13 cellular contexts compared by ENCODE assay signal in the genomic region with DNA sequence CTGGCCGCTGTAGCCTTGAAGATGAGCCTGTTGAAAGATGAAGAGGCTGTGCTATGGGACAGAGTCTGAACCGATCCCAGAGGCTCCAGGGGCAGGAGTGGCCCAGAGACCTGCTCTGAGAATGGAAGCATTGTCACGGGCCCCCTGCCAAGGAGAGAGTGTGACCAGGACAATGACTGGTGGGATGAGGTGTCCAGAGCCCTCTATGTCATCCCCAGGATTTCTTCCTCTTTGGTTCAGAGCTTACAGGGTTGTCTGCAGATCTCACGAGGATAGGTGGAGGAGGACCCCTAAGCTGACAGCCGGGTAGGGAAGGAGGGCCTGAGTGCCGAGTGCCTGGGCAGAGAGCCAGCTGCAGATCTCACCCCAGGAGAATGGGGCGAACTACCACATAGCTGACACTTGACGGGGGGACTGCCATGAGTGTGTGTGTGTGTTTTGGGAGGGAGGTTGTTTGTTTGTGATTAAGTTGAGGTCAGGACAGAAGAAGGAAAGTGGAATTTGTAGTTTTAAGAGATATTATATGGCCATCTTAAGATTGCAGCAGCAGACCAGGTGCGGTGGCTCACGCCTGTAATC. TPM values are rescaled to one million over a fixed set of nuclear protein-coding genes. Genes with fewer than 3 reads are reported as not detected.
A peak's percentile ranks its signal among the peaks of the same experiment; 100 is the strongest.
DNase-seq lines count a peak whose midpoint lies in the region; ATAC-seq and TF ChIP-seq lines count a peak whose summit lies in the region.
"Had no signal": no experiment of that assay in that cellular context is flagged by ENCODE, and none has a peak within 500 bp of the region (broad histone marks: within the 10 kb centered on the region; RNA-seq: fewer than 3 reads in every experiment).

No MANE protein-coding gene starts in this region.

- DNase-seq in T-helper 2 cell treated with Interferon-gamma antibody and Interleukin-4, amounts not matched to agents 5 μg/mL and 100 μg/mL, for 36 hours (ENCODE audit: low spot score), result no peak
- no peak for DNase-seq in T-helper 2 cell
- DNase-seq in activated naive CD8-positive, alpha-beta T cell treated with anti-CD3 and anti-CD28 coated beads, Interleukin-2, amount 50 U/mL, for 24 hours, result no peak
- DNase-seq in progenitor cell of endocrine pancreas (ENCODE audit: low spot score, unreplicated experiment), result no peak
- DNase-seq in HFFc6, result no peak
- DNase-seq in NCI-H526 (lab: John Stamatoyannopoulos, UW), result no peak
- DNase-seq in AG20443 (ENCODE audit: low spot score), result no peak
- DNase-seq: left lung, NCI-H446, PC-9 had no signal

- H3K4me3 Mint-ChIP-seq in T-helper 2 cell treated with Interferon-gamma antibody and Interleukin-4, amounts not matched to agents 5 μg/mL and 100 μg/mL, for 36 hours, result no peak overlapping the region
- H3K4me3 Mint-ChIP-seq in IgD-negative memory B cell, result peak overlapping the region in 1 of 4 donors; percentile 37
- H3K4me3 Mint-ChIP-seq in activated naive CD8-positive, alpha-beta T cell treated with anti-CD3 and anti-CD28 coated beads, Interleukin-2, amount 50 U/mL, for 24 hours, result no peak overlapping the region
- H3K4me3 Mint-ChIP-seq in progenitor cell of endocrine pancreas (ENCODE audit: low read depth), result no peak overlapping the region
- no peak overlapping the region for H3K4me3 Mint-ChIP-seq in HFFc6

- H3K9me3 Mint-ChIP-seq in T-helper 2 cell treated with Interferon-gamma antibody and Interleukin-4, amounts not matched to agents 5 μg/mL and 100 μg/mL, for 36 hours, result no peaks in the 10 kb centered on the region
- H3K9me3 Mint-ChIP-seq in IgD-negative memory B cell (no peaks in the 10 kb centered on the region), progenitor cell of endocrine pancreas (ENCODE audit: low read depth) (no peaks in the 10 kb centered on the region), HFFc6 (no peaks in the 10 kb centered on the region)
- no peaks in the 10 kb centered on the region for H3K9me3 Mint-ChIP-seq in activated naive CD8-positive, alpha-beta T cell treated with anti-CD3 and anti-CD28 coated beads, Interleukin-2, amount 50 U/mL, for 24 hours

- H3K36me3 Mint-ChIP-seq in T-helper 2 cell treated with Interferon-gamma antibody and Interleukin-4, amounts not matched to agents 5 μg/mL and 100 μg/mL, for 36 hours (ENCODE audit: low read depth), result peaks cover 43% of the 10 kb centered on the region
- H3K36me3 Mint-ChIP-seq in IgD-negative memory B cell (peaks cover 6% of the 10 kb centered on the region), progenitor cell of endocrine pancreas (ENCODE audit: insufficient read depth) (no peaks in the 10 kb centered on the region), HFFc6 (ENCODE audit: low read depth) (no peaks in the 10 kb centered on the region)
- H3K36me3 Mint-ChIP-seq in activated naive CD8-positive, alpha-beta T cell treated with anti-CD3 and anti-CD28 coated beads, Interleukin-2, amount 50 U/mL, for 24 hours (ENCODE audit: low read depth), result peaks cover 54% of the 10 kb centered on the region

- peak; percentile 15 for ATAC-seq in activated naive CD8-positive, alpha-beta T cell treated with anti-CD3 and anti-CD28 coated beads, Interleukin-2, amount 50 U/mL, for 24 hours
- ATAC-seq: esophagus mucosa, GM12878, left lung had no signal

- H3K4me1 Mint-ChIP-seq in T-helper 2 cell treated with Interferon-gamma antibody and Interleukin-4, amounts not matched to agents 5 μg/mL and 100 μg/mL, for 36 hours (ENCODE audit: low read depth), result peaks cover 31% of the 10 kb centered on the region
- peaks cover 31 to 47% (median 46%) of the 10 kb centered on the region in 3 donors for H3K4me1 Mint-ChIP-seq in IgD-negative memory B cell
- peaks cover 60% of the 10 kb centered on the region for H3K4me1 Mint-ChIP-seq in activated naive CD8-positive, alpha-beta T cell treated with anti-CD3 and anti-CD28 coated beads, Interleukin-2, amount 50 U/mL, for 24 hours
- no peaks in the 10 kb centered on the region for H3K4me1 Mint-ChIP-seq in progenitor cell of endocrine pancreas (ENCODE audit: low read depth)
- peaks cover 4% of the 10 kb centered on the region; the same call in 1 of the 2 replicates for H3K4me1 Mint-ChIP-seq in HFFc6 (ENCODE audit: low read depth)

- TF ChIP-seq CTCF in progenitor cell of endocrine pancreas (IDR thresholded peaks at IDR 0.05; ENCODE audit: unreplicated experiment), result no peak
- no peak for TF ChIP-seq CTCF in HFFc6 (IDR thresholded peaks at IDR 0.05)

- no peaks in the 10 kb centered on the region for H3K27me3 Mint-ChIP-seq in T-helper 2 cell treated with Interferon-gamma antibody and Interleukin-4, amounts not matched to agents 5 μg/mL and 100 μg/mL, for 36 hours (ENCODE audit: low read depth)
- H3K27me3 Mint-ChIP-seq in IgD-negative memory B cell, result no peaks in the 10 kb centered on the region
- no peaks in the 10 kb centered on the region for H3K27me3 Mint-ChIP-seq in activated naive CD8-positive, alpha-beta T cell treated with anti-CD3 and anti-CD28 coated beads, Interleukin-2, amount 50 U/mL, for 24 hours
- H3K27me3 Mint-ChIP-seq in progenitor cell of endocrine pancreas, result no peaks in the 10 kb centered on the region
- H3K27me3 Mint-ChIP-seq in HFFc6 (ENCODE audit: insufficient read depth), result peaks cover 7% of the 10 kb centered on the region; the same call in 1 of the 2 replicates

- H3K27ac Mint-ChIP-seq in T-helper 2 cell treated with Interferon-gamma antibody and Interleukin-4, amounts not matched to agents 5 μg/mL and 100 μg/mL, for 36 hours, result peak overlapping the region; percentile 5
- H3K27ac Mint-ChIP-seq in IgD-negative memory B cell, result peak overlapping the region; percentile 80 to 92 (median 80)
- peak overlapping the region; percentile 54 for H3K27ac Mint-ChIP-seq in activated naive CD8-positive, alpha-beta T cell treated with anti-CD3 and anti-CD28 coated beads, Interleukin-2, amount 50 U/mL, for 24 hours
- H3K27ac Mint-ChIP-seq in progenitor cell of endocrine pancreas, result peak overlapping the region; percentile 53
- H3K27ac Mint-ChIP-seq in HFFc6, result no peak overlapping the region

RNA-seq across cellular contexts. Expression of a gene that starts 25.4 kb away (rescaled TPM):
- 82.6 TPM for polyA plus RNA-seq in IgD-negative memory B cell
- total RNA-seq in progenitor cell of endocrine pancreas, result 13.7 and 15.7 TPM in 2 replicates
- total RNA-seq in HFFc6 (2021; fragmentation: NEBNext Ultra II Directional; extraction: Animal tissue kit (Norgen Biotek cat#: 25700)), result 10 to 100 TPM in 2 of 6 experiments, 1 to 10 TPM in 4; 7.3 to 14.6 (median 9.2) TPM
